In genomic region chr2:165294912-165295311, GRCh38 we compare ENCODE assay signal across 10 cellular contexts. TPM values are rescaled to one million over a fixed set of nuclear protein-coding genes. Genes with fewer than 3 reads are reported as not detected.
"Had no signal": no experiment of that assay in that cellular context is flagged by ENCODE, and none has a peak within 500 bp of the region (broad histone marks: within the 10 kb centered on the region; RNA-seq: fewer than 3 reads in every experiment).

No MANE protein-coding gene starts in this region.

- ATAC-seq: activated CD4-positive, CD25-positive, alpha-beta regulatory T cell treated with anti-CD3 and anti-CD28 coated beads, Interleukin-2, amount 50 U/mL, for 24 hours; esophagus mucosa; mucosa of descending colon; naive thymus-derived CD8-positive, alpha-beta T cell had no signal

- H3K36me3 ChIP-seq: ovary, transverse colon had no signal

- H3K27ac ChIP-seq: ovary, transverse colon had no signal

- H3K4me3 ChIP-seq: mucosa of descending colon, transverse colon had no signal

- DNase-seq: amniotic stem cell; mucosa of descending colon; naive thymus-derived CD8-positive, alpha-beta T cell; ovary; transverse colon had no signal

- FAIRE-seq: endometrium, islet of Langerhans had no signal

- H3K9me3 ChIP-seq: mucosa of descending colon, ovary, transverse colon had no signal

- H3K27me3 ChIP-seq: ovary, transverse colon had no signal

RNA-seq across cellular contexts. Expression of gene SCN2A, which starts 55.7 kb away (rescaled TPM):
- total RNA-seq: naive thymus-derived CD8-positive, alpha-beta T cell; skeletal muscle tissue had no signal
- polyA plus RNA-seq: naive thymus-derived CD8-positive, alpha-beta T cell had no signal
